1 cellular context compared by ENCODE assay signal in the genomic region with DNA sequence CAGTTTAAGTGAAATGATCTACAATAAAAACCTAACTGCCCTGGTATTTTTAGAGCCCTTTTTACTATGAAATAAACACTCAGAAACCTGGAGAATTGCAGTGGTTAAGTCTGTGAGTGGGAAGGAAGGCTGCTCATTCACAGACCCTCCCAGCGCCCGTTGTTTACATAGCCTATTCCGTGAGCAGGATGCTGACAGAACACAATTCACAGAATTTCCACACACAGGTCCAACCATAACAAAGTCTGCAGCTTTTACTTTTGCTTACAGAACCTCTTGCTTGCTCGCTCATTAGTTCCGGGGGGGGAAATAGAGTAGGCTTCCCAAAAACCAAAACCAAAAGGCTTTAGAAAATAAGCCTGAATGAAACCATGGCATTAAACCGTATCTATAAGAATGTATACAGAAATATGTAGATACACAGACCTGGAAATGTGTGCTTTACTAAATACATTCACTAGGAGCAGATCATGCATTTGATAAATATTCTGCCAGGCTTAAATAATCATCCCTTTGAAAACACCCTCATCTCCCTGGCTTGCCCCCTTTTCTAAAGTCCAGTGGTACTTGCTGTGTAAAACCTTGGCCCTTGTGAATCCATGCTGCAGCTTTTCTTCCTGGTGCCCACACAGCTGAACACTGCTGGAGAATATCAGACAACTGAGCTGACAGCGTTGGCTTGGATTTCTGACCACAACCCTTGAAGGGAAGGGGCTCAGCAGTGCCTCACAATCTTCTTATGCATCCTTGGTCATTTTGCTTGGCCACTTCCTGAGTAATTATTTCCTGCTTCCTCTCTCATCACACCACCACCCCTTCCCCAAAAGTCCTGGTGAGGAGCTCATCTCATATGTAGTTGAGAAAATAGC.
TF ChIP-seq lines count a peak whose summit lies in the region.

No MANE protein-coding gene starts in this region.

TF ChIP-seq in K562, 482 proteins besides CTCF, POLR2A, EP300 and RAD21 (continued from another document):
- TF ChIP-seq, protein P1, sequence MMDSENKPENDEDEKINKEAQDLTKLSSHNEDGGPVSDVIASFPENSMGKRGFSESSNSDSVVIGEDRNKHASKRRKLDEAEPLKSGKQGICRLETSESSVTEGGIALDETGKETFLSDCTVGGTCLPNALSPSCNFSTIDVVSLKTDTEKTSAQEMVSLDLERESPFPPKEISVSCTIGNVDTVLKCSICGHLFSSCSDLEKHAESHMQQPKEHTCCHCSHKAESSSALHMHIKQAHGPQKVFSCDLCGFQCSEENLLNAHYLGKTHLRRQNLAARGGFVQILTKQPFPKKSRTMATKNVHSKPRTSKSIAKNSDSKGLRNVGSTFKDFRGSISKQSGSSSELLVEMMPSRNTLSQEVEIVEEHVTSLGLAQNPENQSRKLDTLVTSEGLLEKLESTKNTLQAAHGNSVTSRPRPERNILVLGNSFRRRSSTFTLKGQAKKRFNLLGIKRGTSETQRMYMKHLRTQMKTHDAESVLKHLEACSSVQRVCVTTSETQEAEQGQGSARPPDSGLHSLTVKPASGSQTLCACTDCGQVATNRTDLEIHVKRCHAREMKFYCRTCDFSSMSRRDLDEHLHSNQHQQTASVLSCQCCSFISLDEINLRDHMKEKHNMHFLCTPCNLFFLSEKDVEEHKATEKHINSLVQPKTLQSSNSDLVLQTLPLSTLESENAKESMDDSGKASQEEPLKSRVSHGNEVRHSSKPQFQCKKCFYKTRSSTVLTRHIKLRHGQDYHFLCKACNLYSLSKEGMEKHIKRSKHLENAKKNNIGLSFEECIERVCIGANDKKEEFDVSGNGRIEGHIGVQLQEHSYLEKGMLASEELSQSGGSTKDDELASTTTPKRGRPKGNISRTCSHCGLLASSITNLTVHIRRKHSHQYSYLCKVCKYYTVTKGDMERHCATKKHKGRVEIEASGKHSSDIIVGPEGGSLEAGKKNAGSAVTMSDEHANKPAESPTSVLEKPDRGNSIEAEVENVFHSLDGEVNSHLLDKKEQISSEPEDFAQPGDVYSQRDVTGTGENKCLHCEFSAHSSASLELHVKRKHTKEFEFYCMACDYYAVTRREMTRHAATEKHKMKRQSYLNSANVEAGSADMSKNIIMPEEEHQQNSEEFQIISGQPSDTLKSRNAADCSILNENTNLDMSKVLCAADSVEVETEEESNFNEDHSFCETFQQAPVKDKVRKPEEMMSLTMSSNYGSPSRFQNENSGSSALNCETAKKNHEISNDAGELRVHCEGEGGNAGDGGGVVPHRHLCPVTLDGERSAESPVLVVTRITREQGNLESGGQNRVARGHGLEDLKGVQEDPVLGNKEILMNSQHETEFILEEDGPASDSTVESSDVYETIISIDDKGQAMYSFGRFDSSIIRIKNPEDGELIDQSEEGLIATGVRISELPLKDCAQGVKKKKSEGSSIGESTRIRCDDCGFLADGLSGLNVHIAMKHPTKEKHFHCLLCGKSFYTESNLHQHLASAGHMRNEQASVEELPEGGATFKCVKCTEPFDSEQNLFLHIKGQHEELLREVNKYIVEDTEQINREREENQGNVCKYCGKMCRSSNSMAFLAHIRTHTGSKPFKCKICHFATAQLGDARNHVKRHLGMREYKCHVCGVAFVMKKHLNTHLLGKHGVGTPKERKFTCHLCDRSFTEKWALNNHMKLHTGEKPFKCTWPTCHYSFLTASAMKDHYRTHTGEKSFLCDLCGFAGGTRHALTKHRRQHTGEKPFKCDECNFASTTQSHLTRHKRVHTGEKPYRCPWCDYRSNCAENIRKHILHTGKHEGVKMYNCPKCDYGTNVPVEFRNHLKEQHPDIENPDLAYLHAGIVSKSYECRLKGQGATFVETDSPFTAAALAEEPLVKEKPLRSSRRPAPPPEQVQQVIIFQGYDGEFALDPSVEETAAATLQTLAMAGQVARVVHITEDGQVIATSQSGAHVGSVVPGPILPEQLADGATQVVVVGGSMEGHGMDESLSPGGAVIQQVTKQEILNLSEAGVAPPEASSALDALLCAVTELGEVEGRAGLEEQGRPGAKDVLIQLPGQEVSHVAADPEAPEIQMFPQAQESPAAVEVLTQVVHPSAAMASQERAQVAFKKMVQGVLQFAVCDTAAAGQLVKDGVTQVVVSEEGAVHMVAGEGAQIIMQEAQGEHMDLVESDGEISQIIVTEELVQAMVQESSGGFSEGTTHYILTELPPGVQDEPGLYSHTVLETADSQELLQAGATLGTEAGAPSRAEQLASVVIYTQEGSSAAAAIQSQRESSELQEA (IDR thresholded peaks at IDR 0.05; ENCODE audit: low read depth), result no peak
- TF ChIP-seq MECOM (CRISPR knock-in tag; IDR thresholded peaks at IDR 0.05), result no peak
- TF ChIP-seq ZC3H4 (CRISPR knock-in tag; IDR thresholded peaks at IDR 0.05; ENCODE audit: borderline replicate concordance), result no peak
- no peak for TF ChIP-seq MCM7 (IDR thresholded peaks at IDR 0.05)
- peak; percentile 69 for TF ChIP-seq ZNF175 (CRISPR knock-in tag; IDR thresholded peaks at IDR 0.05; ENCODE audit: low read depth)
- TF ChIP-seq, protein P2, sequence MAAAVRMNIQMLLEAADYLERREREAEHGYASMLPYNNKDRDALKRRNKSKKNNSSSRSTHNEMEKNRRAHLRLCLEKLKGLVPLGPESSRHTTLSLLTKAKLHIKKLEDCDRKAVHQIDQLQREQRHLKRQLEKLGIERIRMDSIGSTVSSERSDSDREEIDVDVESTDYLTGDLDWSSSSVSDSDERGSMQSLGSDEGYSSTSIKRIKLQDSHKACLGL (CRISPR knock-in tag; IDR thresholded peaks at IDR 0.05; ENCODE audit: borderline replicate concordance, poor library complexity, severe bottlenecking), result no peak
